ENCODE assay signal across 6 cellular contexts in genomic region chr20:3092611-3093379, GRCh38. TPM values are rescaled to one million over a fixed set of nuclear protein-coding genes. Genes with fewer than 3 reads are reported as not detected.
DNase-seq lines count a peak whose midpoint lies in the region; ATAC-seq and TF ChIP-seq lines count a peak whose summit lies in the region.

No MANE protein-coding gene starts in this region.

- H3K4me3 ChIP-seq in vagina, result peak overlapping the region; percentile 4 to 15

- peaks cover 5% of the 10 kb centered on the region for H3K4me1 ChIP-seq in vagina

- no peak for TF ChIP-seq POLR2A in vagina (IDR thresholded peaks at IDR 0.05)

- ATAC-seq in Right ventricle myocardium superior (ENCODE audit: poor library complexity) (peak; percentile 73), left ventricle myocardium superior (peak; percentile 44), GM21786 (IDR thresholded peaks at IDR 0.05; ENCODE audit: unreplicated experiment) (no peak), GM19395 (IDR thresholded peaks at IDR 0.05; ENCODE audit: unreplicated experiment) (no peak)

- TF ChIP-seq CTCF in vagina (IDR thresholded peaks at IDR 0.05), result no peak

- DNase-seq in Right ventricle myocardium superior, result peak; percentile 38
- no peak for DNase-seq in cardiac septum (ENCODE audit: low spot score)
- DNase-seq in left ventricle myocardium superior, result peak; percentile 37
- DNase-seq in vagina (ENCODE audit: extremely low spot score in 2 of 2), result no peak

- no peaks in the 10 kb centered on the region for H3K36me3 ChIP-seq in vagina

- H3K27me3 ChIP-seq in vagina, result peaks cover 6% of the 10 kb centered on the region

- H3K9me3 ChIP-seq in vagina, result no peaks in the 10 kb centered on the region

- intact Hi-C loops in Right ventricle myocardium superior (cut with DNase I) (no loop called here), cardiac septum (cut with DNase I) (no loop called here), left ventricle myocardium superior (cut with micrococcal nuclease) (no loop called here), vagina (cut with DNase I) (no loop called here)

- no peak overlapping the region for H3K27ac ChIP-seq in vagina

RNA-seq across cellular contexts. Expression of gene AVP, which starts 8.3 kb away (rescaled TPM):
- total RNA-seq in Right ventricle myocardium superior, result 0.51 TPM
- not detected for total RNA-seq in cardiac septum
- total RNA-seq in left ventricle myocardium superior, result not detected
- not detected for total RNA-seq in vagina

RNA-seq across cellular contexts. Expression of gene OXT, which starts 21.4 kb away (rescaled TPM):
- total RNA-seq in Right ventricle myocardium superior (not detected), cardiac septum (not detected), left ventricle myocardium superior (not detected), vagina (not detected)

RNA-seq across cellular contexts. Expression of gene MRPS26, which starts 46.9 kb away (rescaled TPM):
- total RNA-seq in Right ventricle myocardium superior, result 49.9 TPM
- total RNA-seq in cardiac septum, result 43.0 TPM
- 57.5 TPM for total RNA-seq in left ventricle myocardium superior
- 52.3 TPM for total RNA-seq in vagina

RNA-seq across cellular contexts. Expression of gene GNRH2, which starts 49.4 kb away (rescaled TPM):
- not detected for total RNA-seq in Right ventricle myocardium superior
- total RNA-seq in cardiac septum, result not detected
- total RNA-seq in left ventricle myocardium superior, result not detected
- total RNA-seq in vagina, result not detected

Comparison
In these comparisons a context has a peak if more than half of its experiments do, and no peak if none do; other contexts are left out.
1. DNase-seq: peak in Right ventricle myocardium superior (single experiment) and left ventricle myocardium superior (single experiment); none in cardiac septum (single experiment) and vagina (0 of 2).
2. ATAC-seq: peak in Right ventricle myocardium superior (single experiment) and left ventricle myocardium superior (single experiment); none in GM21786 (single experiment) and GM19395 (single experiment).